In genomic region chr9:75083188-75083976, GRCh38 we compare ENCODE assay signal across 9 cellular contexts. TPM values are rescaled to one million over a fixed set of nuclear protein-coding genes. Genes with fewer than 3 reads are reported as not detected.
DNase-seq lines count a peak whose midpoint lies in the region; ATAC-seq and TF ChIP-seq lines count a peak whose summit lies in the region.
"Had no signal": no experiment of that assay in that cellular context is flagged by ENCODE, and none has a peak within 500 bp of the region (broad histone marks: within the 10 kb centered on the region; RNA-seq: fewer than 3 reads in every experiment).

No MANE protein-coding gene starts in this region.

- no peak overlapping the region for H3K4me2 ChIP-seq in H9 (ENCODE audit: insufficient read depth, insufficient read length, low read length)
- H3K4me2 ChIP-seq in trophoblast cell (ENCODE audit: low read length), result peak overlapping the region; percentile 11

- H2AFZ ChIP-seq in H9 (ENCODE audit: low read length) (no peak overlapping the region), trophoblast cell (ENCODE audit: insufficient read depth, low read length, poor library complexity) (no peak overlapping the region)

- H3K18ac ChIP-seq in H9 (ENCODE audit: insufficient read length, low read depth, low read length), result no peak overlapping the region
- no peak overlapping the region for H3K18ac ChIP-seq in trophoblast cell (ENCODE audit: low read length)

- no peak overlapping the region for H4K5ac ChIP-seq in H9 (ENCODE audit: insufficient read length, low read depth, low read length)

- H3T11ph ChIP-seq in H9 (ENCODE audit: low read length), result no peak overlapping the region

- no peaks in the 10 kb centered on the region for H3K79me2 ChIP-seq in H9 (ENCODE audit: insufficient read depth, low read length)
- H3K79me2 ChIP-seq in trophoblast cell (ENCODE audit: control insufficient read depth, insufficient read depth, low read length, poor library complexity), result peaks cover 6% of the 10 kb centered on the region

- H3K9me3 ChIP-seq in H9 (ENCODE audit: control insufficient read depth, low read depth, low read length), result no peaks in the 10 kb centered on the region
- H3K9me3 ChIP-seq in trophoblast cell (ENCODE audit: insufficient read depth, low read depth, low read length), result no peaks in the 10 kb centered on the region

- no peak overlapping the region for H2BK12ac ChIP-seq in H9 (ENCODE audit: insufficient read length, low read depth, low read length)
- no peak overlapping the region for H2BK12ac ChIP-seq in trophoblast cell (ENCODE audit: low read length)

- no peak for TF ChIP-seq CTCF in H9 (conservative IDR thresholded peaks at IDR 0.05)

- H3K27me3 Mint-ChIP-seq in H9 (ENCODE audit: low read depth), result no peaks in the 10 kb centered on the region
- H3K27me3 Mint-ChIP-seq: activated naive CD8-positive, alpha-beta T cell treated with anti-CD3 and anti-CD28 coated beads, Interleukin-2, amount 10 ng/mL, durations not matched to agents 7 days and 5 days had no signal

- H3K9ac ChIP-seq in H9 (ENCODE audit: extremely low read depth, insufficient read length, low read length) (no peak overlapping the region), trophoblast cell (ENCODE audit: low read length) (no peak overlapping the region)

- no peaks in the 10 kb centered on the region for H3K79me1 ChIP-seq in H9 (ENCODE audit: insufficient read depth, low read depth, low read length, poor library complexity, severe bottlenecking)
- peaks cover 10% of the 10 kb centered on the region for H3K79me1 ChIP-seq in trophoblast cell (ENCODE audit: low read length)

- H3K27ac ChIP-seq in H9 (ENCODE audit: insufficient read length, low read depth, low read length) (no peak overlapping the region), trophoblast cell (ENCODE audit: low read depth, low read length) (no peak overlapping the region)

- H3K4ac ChIP-seq in H9 (ENCODE audit: low read depth, low read length) (no peak overlapping the region), trophoblast cell (ENCODE audit: low read depth, low read length) (no peak overlapping the region)

- H3K14ac ChIP-seq in H9 (ENCODE audit: insufficient read depth, low read length) (no peak overlapping the region), trophoblast cell (ENCODE audit: low read length) (no peak overlapping the region)

- no peak overlapping the region for H4K8ac ChIP-seq in H9 (replicated peaks; ENCODE audit: insufficient read length, low read depth, low read length)
- H4K8ac ChIP-seq in trophoblast cell (ENCODE audit: low read depth, low read length), result no peak overlapping the region

- H3K23ac ChIP-seq in H9 (ENCODE audit: insufficient read length, low read depth, low read length) (no peak overlapping the region), trophoblast cell (ENCODE audit: low read length) (no peak overlapping the region)

- H3K9me3 Mint-ChIP-seq in H9, result no peaks in the 10 kb centered on the region; a peak in 1 of 5 replicates
- H3K9me3 Mint-ChIP-seq: activated naive CD8-positive, alpha-beta T cell treated with anti-CD3 and anti-CD28 coated beads, Interleukin-2, amount 10 ng/mL, durations not matched to agents 7 days and 5 days had no signal

- H4K12ac ChIP-seq in trophoblast cell (ENCODE audit: low read depth, low read length), result no peak overlapping the region

- H3K27ac Mint-ChIP-seq in H9, result 0 out of 7 replicates have a peak overlapping the region, but pooled peaks of 1 of the 3 experiments have one; percentile 12
- H3K27ac Mint-ChIP-seq: activated naive CD8-positive, alpha-beta T cell treated with anti-CD3 and anti-CD28 coated beads, Interleukin-2, amount 10 ng/mL, durations not matched to agents 7 days and 5 days had no signal

- no peak overlapping the region for H4K91ac ChIP-seq in H9 (ENCODE audit: insufficient read length, low read depth, low read length)
- no peak overlapping the region for H4K91ac ChIP-seq in trophoblast cell (ENCODE audit: low read depth, low read length)

- no peaks in the 10 kb centered on the region for H3K36me3 ChIP-seq in trophoblast cell (ENCODE audit: control insufficient read depth in 1 of 2, insufficient read depth in 2 of 2, low read length in 2 of 2)

- intact Hi-C loops in Right ventricle myocardium superior (cut with DNase I), result no loop called here

- no peaks in the 10 kb centered on the region for H3K4me1 ChIP-seq in H9 (ENCODE audit: insufficient read depth, low read length)
- H3K4me1 ChIP-seq in trophoblast cell (ENCODE audit: control insufficient read depth in 1 of 2, insufficient read depth in 2 of 2, low read length in 2 of 2), result peaks cover 9 to 15% of the 10 kb centered on the region in 2 experiments

- no peaks in the 10 kb centered on the region for H4K20me1 ChIP-seq in H9 (ENCODE audit: control insufficient read depth, insufficient read depth, insufficient read length)

- H2AK5ac ChIP-seq in H9 (ENCODE audit: insufficient read length, low read length) (no peak overlapping the region), trophoblast cell (ENCODE audit: low read length) (no peak overlapping the region)

- H2BK15ac ChIP-seq in H9 (ENCODE audit: low read depth, low read length), result no peak overlapping the region

- peaks cover 17 to 27% of the 10 kb centered on the region in 2 experiments for H3K4me1 Mint-ChIP-seq in H9

- H2BK5ac ChIP-seq in H9 (ENCODE audit: insufficient read length, low read length) (no peak overlapping the region), trophoblast cell (ENCODE audit: low read depth, low read length, poor library complexity) (no peak overlapping the region)

- H3K4me3 Mint-ChIP-seq in H9, result no peak overlapping the region
- H3K4me3 Mint-ChIP-seq: activated naive CD8-positive, alpha-beta T cell treated with anti-CD3 and anti-CD28 coated beads, Interleukin-2, amount 10 ng/mL, durations not matched to agents 7 days and 5 days had no signal

- no peaks in the 10 kb centered on the region for H3K23me2 ChIP-seq in H9 (ENCODE audit: insufficient read length, low read depth, low read length, poor library complexity, severe bottlenecking)

- H3K27me3 ChIP-seq in H9 (ENCODE audit: insufficient read depth, low read length) (no peaks in the 10 kb centered on the region), trophoblast cell (ENCODE audit: insufficient read depth, low read length) (no peaks in the 10 kb centered on the region)

- H2BK120ac ChIP-seq in H9 (ENCODE audit: low read depth, low read length, poor library complexity, severe bottlenecking), result no peak overlapping the region
- no peak overlapping the region for H2BK120ac ChIP-seq in trophoblast cell (ENCODE audit: insufficient read depth, low read length, poor library complexity)

- DNase-seq in H9 (peak; percentile 74), Right ventricle myocardium superior (peak; percentile 55), trophoblast cell (peak in 1 of 2 donors; percentile 49), DMS79 (lab: John Stamatoyannopoulos, UW) (no peak)
- DNase-seq in activated CD4-positive, alpha-beta T cell treated with anti-CD3 and anti-CD28 coated beads, Interleukin-2, amount 50 U/mL, for 1 hour, result peak; percentile 33
- DNase-seq: activated naive CD8-positive, alpha-beta T cell treated with anti-CD3 and anti-CD28 coated beads, Interleukin-2, amount 10 ng/mL, durations not matched to agents 7 days and 5 days had no signal

- H3K4me3 ChIP-seq in trophoblast cell (ENCODE audit: low read depth, low read length), result no peak overlapping the region

- H2BK20ac ChIP-seq in H9 (ENCODE audit: low read depth, low read length, poor library complexity, severe bottlenecking), result no peak overlapping the region

- peaks cover 0 to 4% (median 0%) of the 10 kb centered on the region in 3 experiments; a peak in 1 of 7 replicates for H3K36me3 Mint-ChIP-seq in H9 (ENCODE audit: insufficient read depth in 1 of 3, low read depth in 3 of 3)

- ATAC-seq in Right ventricle myocardium superior (ENCODE audit: poor library complexity) (peak; percentile 31), GM21825 (IDR thresholded peaks at IDR 0.05; ENCODE audit: unreplicated experiment) (no peak), GM21576 (IDR thresholded peaks at IDR 0.05; ENCODE audit: unreplicated experiment) (no peak), GM21360 (IDR thresholded peaks at IDR 0.05; ENCODE audit: unreplicated experiment) (no peak)

- H3K56ac ChIP-seq in H9 (ENCODE audit: insufficient read length, low read depth, low read length), result no peak overlapping the region

- no CpG with 5 or more reads among the region's 12 CpGs for WGBS in H9 (ENCODE audit: extremely low coverage, insufficient read length, low lambda C conversion rate)
- WGBS in trophoblast cell (ENCODE audit: extremely low coverage, insufficient coverage, insufficient read length), result no CpG with 5 or more reads among the region's 12 CpGs

RNA-seq across cellular contexts. Expression of gene NMRK1, which starts 4.6 kb away (rescaled TPM):
- total RNA-seq in H9 (2021) (2.7 and 3.0 TPM in 2 replicates), Right ventricle myocardium superior (17.3 TPM)
- 20.9 and 23.4 TPM in 2 replicates for polyA plus RNA-seq in trophoblast cell (2013)

RNA-seq across cellular contexts. Expression of gene OSTF1, which starts 4.9 kb away (rescaled TPM):
- total RNA-seq in H9 (2021) (16.1 and 16.4 TPM in 2 replicates), Right ventricle myocardium superior (20.6 TPM)
- 50.9 and 53.5 TPM in 2 replicates for polyA plus RNA-seq in trophoblast cell (2013)

RNA-seq across cellular contexts. Expression of gene CARNMT1, which starts 55.3 kb away (rescaled TPM):
- total RNA-seq in H9 (2021) (34.9 and 38.2 TPM in 2 replicates), Right ventricle myocardium superior (12.6 TPM)
- polyA plus RNA-seq in trophoblast cell (2013), result 7.7 and 8.1 TPM in 2 replicates
